Comparison of ENCODE assay signal across 31 cellular contexts in genomic region chr4:5192271-5192670, GRCh38.
"Had no signal": no experiment of that assay in that cellular context is flagged by ENCODE, and none has a peak within 500 bp of the region (broad histone marks: within the 10 kb centered on the region; RNA-seq: fewer than 3 reads in every experiment).

No MANE protein-coding gene starts in this region.

- DNase-seq: activated CD4-positive, alpha-beta T cell treated with anti-CD3 and anti-CD28 coated beads, Interleukin-2, amount 10 ng/mL, durations not matched to agents 7 days and 5 days; activated CD4-positive, alpha-beta T cell treated with anti-CD3 and anti-CD28 coated beads, Interleukin-2, amount 50 U/mL, for 48 hours; activated CD8-positive, alpha-beta T cell treated with anti-CD3 and anti-CD28 coated beads, Interleukin-2, amount 10 ng/mL, durations not matched to agents 7 days and 5 days; activated gamma-delta T cell; activated naive CD4-positive, alpha-beta T cell treated with Interleukin-2 at 50 U/mL for 16 hours; activated naive CD8-positive, alpha-beta T cell treated with anti-CD3 and anti-CD28 coated beads, Interleukin-2, amount 10 ng/mL, durations not matched to agents 7 days and 5 days; activated T-cell treated with anti-CD3 and anti-CD28 coated beads, Interleukin-2, amount 50 U/mL, for 24 hours; amygdala; MG63; NCI-H1048; NCI-H1105 treated with DMSO at 0.1 percent for 48 hours; NCI-H1436; NCI-H1694; NCI-H1930; NCI-H2081 treated with DMSO at 0.1 percent for 48 hours; NCI-H226; NCI-H446 treated with DMSO at 0.1 percent for 48 hours; NCI-H524; PC-9; Right ventricle myocardium superior; SJCRH30; SK-N-SH had no signal

- H3K27ac ChIP-seq: ascending aorta, cardiac muscle cell, PC-9, SJCRH30 had no signal

- H3K36me3 ChIP-seq: ascending aorta, cardiac muscle cell, MG63, SJCRH30 had no signal

- H3K36me3 Mint-ChIP-seq: activated naive CD4-positive, alpha-beta T cell treated with anti-CD3 and anti-CD28 coated beads, Interleukin-2, amount 50 U/mL, for 24 hours; activated naive CD8-positive, alpha-beta T cell treated with anti-CD3 and anti-CD28 coated beads, Interleukin-2, amount 10 ng/mL, durations not matched to agents 7 days and 5 days had no signal

- H3K9me2 ChIP-seq: SK-N-SH had no signal

- H3K4me3 ChIP-seq: ascending aorta, cardiac muscle cell, K562, MG63, PC-9, SJCRH30 had no signal

- H3K9me3 ChIP-seq: ascending aorta, MG63, SJCRH30, SK-N-SH had no signal

- FAIRE-seq: K562, RCC 7860, TTC549 had no signal

- H3K27me3 ChIP-seq: ascending aorta, cardiac muscle cell, MG63 had no signal

- H3K9ac ChIP-seq: SK-N-SH had no signal

- H3K9me3 Mint-ChIP-seq: activated CD4-positive, alpha-beta T cell treated with anti-CD3 and anti-CD28 coated beads, Interleukin-2, amount 10 ng/mL, durations not matched to agents 7 days and 5 days; activated naive CD4-positive, alpha-beta T cell treated with anti-CD3 and anti-CD28 coated beads, Interleukin-2, amount 50 U/mL, for 24 hours; activated naive CD8-positive, alpha-beta T cell treated with anti-CD3 and anti-CD28 coated beads, Interleukin-2, amount 10 ng/mL, durations not matched to agents 7 days and 5 days; activated T-cell treated with anti-CD3 and anti-CD28 coated beads, Interleukin-2, amount 50 U/mL, for 24 hours; activated T-helper 2 cell treated with anti-CD3 and anti-CD28 coated beads, Interferon-gamma antibody, Interleukin-2, Interleukin-4, amounts not matched to agents 10 μg/mL and 5 μg/mL and 100 μg/mL, durations not matched to agents 14 hours and 24 hours and 36 hours; T-helper 1 cell treated with Interleukin-12 subunit alpha and Interleukin-12 subunit beta and Interleukin-4 antibody, amounts not matched to agents 30 μg/mL and 1 μg/mL, for 36 hours; T-helper 2 cell treated with Interferon-gamma antibody and Interleukin-4, amounts not matched to agents 5 μg/mL and 100 μg/mL, for 36 hours had no signal

- H3K4me1 Mint-ChIP-seq: activated CD4-positive, alpha-beta T cell treated with anti-CD3 and anti-CD28 coated beads, Interleukin-2, amount 10 ng/mL, durations not matched to agents 7 days and 5 days; activated naive CD4-positive, alpha-beta T cell treated with anti-CD3 and anti-CD28 coated beads, Interleukin-2, amount 50 U/mL, for 24 hours had no signal

- H3K4me3 Mint-ChIP-seq: activated CD4-positive, alpha-beta T cell treated with anti-CD3 and anti-CD28 coated beads, Interleukin-2, amount 10 ng/mL, durations not matched to agents 7 days and 5 days; activated CD8-positive, alpha-beta T cell treated with anti-CD3 and anti-CD28 coated beads, Interleukin-2, amount 10 ng/mL, durations not matched to agents 7 days and 5 days; activated naive CD4-positive, alpha-beta T cell treated with anti-CD3 and anti-CD28 coated beads, Interleukin-2, amount 50 U/mL, for 24 hours; activated naive CD8-positive, alpha-beta T cell treated with anti-CD3 and anti-CD28 coated beads, Interleukin-2, amount 10 ng/mL, durations not matched to agents 7 days and 5 days; activated T-cell treated with anti-CD3 and anti-CD28 coated beads, Interleukin-2, amount 50 U/mL, for 24 hours; T-helper 1 cell treated with Interleukin-12 subunit alpha and Interleukin-12 subunit beta and Interleukin-4 antibody, amounts not matched to agents 30 μg/mL and 1 μg/mL, for 36 hours; T-helper 2 cell treated with Interferon-gamma antibody and Interleukin-4, amounts not matched to agents 5 μg/mL and 100 μg/mL, for 36 hours had no signal

- ATAC-seq: activated CD8-positive, alpha-beta T cell treated with anti-CD3 and anti-CD28 coated beads, Interleukin-2, amount 10 ng/mL, durations not matched to agents 7 days and 5 days; K562 had no signal

- H3K27me3 Mint-ChIP-seq: activated CD4-positive, alpha-beta T cell treated with anti-CD3 and anti-CD28 coated beads, Interleukin-2, amount 10 ng/mL, durations not matched to agents 7 days and 5 days; activated naive CD4-positive, alpha-beta T cell treated with anti-CD3 and anti-CD28 coated beads, Interleukin-2, amount 50 U/mL, for 24 hours; activated naive CD8-positive, alpha-beta T cell treated with anti-CD3 and anti-CD28 coated beads, Interleukin-2, amount 10 ng/mL, durations not matched to agents 7 days and 5 days; activated T-cell treated with anti-CD3 and anti-CD28 coated beads, Interleukin-2, amount 50 U/mL, for 24 hours had no signal

- H3K4me1 ChIP-seq: ascending aorta, SJCRH30 had no signal

- H2AFZ ChIP-seq: PC-9 had no signal

- H3K27ac Mint-ChIP-seq: activated CD4-positive, alpha-beta T cell treated with anti-CD3 and anti-CD28 coated beads, Interleukin-2, amount 10 ng/mL, durations not matched to agents 7 days and 5 days; activated CD8-positive, alpha-beta T cell treated with anti-CD3 and anti-CD28 coated beads, Interleukin-2, amount 10 ng/mL, durations not matched to agents 7 days and 5 days; activated naive CD4-positive, alpha-beta T cell treated with anti-CD3 and anti-CD28 coated beads, Interleukin-2, amount 50 U/mL, for 24 hours; activated naive CD8-positive, alpha-beta T cell treated with anti-CD3 and anti-CD28 coated beads, Interleukin-2, amount 10 ng/mL, durations not matched to agents 7 days and 5 days; activated T-cell treated with anti-CD3 and anti-CD28 coated beads, Interleukin-2, amount 50 U/mL, for 24 hours; activated T-helper 2 cell treated with anti-CD3 and anti-CD28 coated beads, Interferon-gamma antibody, Interleukin-2, Interleukin-4, amounts not matched to agents 10 μg/mL and 5 μg/mL and 100 μg/mL, durations not matched to agents 14 hours and 24 hours and 36 hours; T-helper 1 cell treated with Interleukin-12 subunit alpha and Interleukin-12 subunit beta and Interleukin-4 antibody, amounts not matched to agents 30 μg/mL and 1 μg/mL, for 36 hours; T-helper 2 cell treated with Interferon-gamma antibody and Interleukin-4, amounts not matched to agents 5 μg/mL and 100 μg/mL, for 36 hours had no signal

- H3K4me2 ChIP-seq: PC-9, SK-N-SH had no signal
